Comparison of ENCODE assay signal across 13 cellular contexts in the genomic region with DNA sequence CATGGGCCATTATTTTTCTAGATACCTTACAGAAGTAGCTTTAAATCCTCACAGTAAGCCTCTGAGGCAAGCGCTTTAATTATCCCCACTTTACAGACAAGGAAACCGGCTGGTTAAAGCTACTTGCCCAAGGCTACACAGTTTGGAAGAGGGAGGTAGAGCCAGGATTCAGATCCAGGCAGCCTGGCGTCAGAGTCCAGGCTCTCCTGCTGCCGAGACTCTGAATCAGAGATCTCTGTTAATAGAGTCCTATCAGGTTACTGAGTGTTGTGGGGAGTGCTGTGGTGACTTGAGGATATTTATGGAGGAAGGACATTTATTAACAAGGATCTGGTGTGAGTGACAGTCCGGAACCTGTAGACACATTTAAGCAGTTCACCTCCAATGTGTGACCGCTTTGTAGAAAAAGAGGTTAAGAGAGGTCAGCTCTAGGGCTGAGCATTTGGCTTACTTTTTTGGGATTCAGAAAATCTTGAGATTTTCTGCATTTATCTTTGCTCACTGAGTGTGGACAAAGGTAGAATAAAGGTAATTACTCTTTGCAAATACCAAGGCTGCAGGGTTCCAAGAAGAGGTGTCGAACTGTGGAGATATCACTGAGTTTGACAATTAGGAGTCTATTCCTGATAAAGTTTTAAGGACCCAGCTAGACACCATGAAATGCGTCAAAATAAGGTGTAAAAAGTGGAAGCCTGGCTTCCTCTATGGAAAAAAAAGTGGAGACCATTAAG. TPM values are rescaled to one million over a fixed set of nuclear protein-coding genes. Genes with fewer than 3 reads are reported as not detected.
DNase-seq lines count a peak whose midpoint lies in the region; ATAC-seq, FAIRE-seq and TF ChIP-seq lines count a peak whose summit lies in the region.
"Had no signal": no experiment of that assay in that cellular context is flagged by ENCODE, and none has a peak within 500 bp of the region (broad histone marks: within the 10 kb centered on the region; RNA-seq: fewer than 3 reads in every experiment).

No MANE protein-coding gene starts in this region.

- intact Hi-C loops in Right ventricle myocardium superior (cut with DNase I) = no loop called here

- H2AFZ ChIP-seq in keratinocyte (ENCODE audit: control insufficient read depth, low read length) = no peak overlapping the region

- H3K4me1 ChIP-seq in A549 = peaks cover 17% of the 10 kb centered on the region
- peaks cover 32% of the 10 kb centered on the region for H3K4me1 ChIP-seq in DOHH2 (ENCODE audit: control insufficient read depth, low read length)
- H3K4me1 ChIP-seq in keratinocyte (ENCODE audit: control insufficient read depth, extremely low read depth, insufficient read depth, low read length) = peaks cover 21% of the 10 kb centered on the region

- FAIRE-seq in A549 (lab: Jason Lieb, UNC) = no peak
- no peak for FAIRE-seq in keratinocyte (lab: Jason Lieb, UNC)
- FAIRE-seq: D721Med, pancreas had no signal

- TF ChIP-seq CTCF in A549 (IDR thresholded peaks at IDR 0.05) (no peak), DOHH2 (IDR thresholded peaks at IDR 0.05; ENCODE audit: low read depth, low read length, poor library complexity, severe bottlenecking) (no peak), keratinocyte (optimal IDR thresholded peaks at IDR 0.05 in 1 of 3, IDR thresholded peaks at IDR 0.05 in 1 of 3, conservative IDR thresholded peaks at IDR 0.05 in 1 of 3; ENCODE audit: extremely low read depth in 1 of 3, insufficient read depth in 2 of 3, low read length in 3 of 3) (no peak)

- peak overlapping the region; percentile 91 for H3K27ac Mint-ChIP-seq in T-helper 17 cell

- H3K27ac ChIP-seq in A549 (no peak overlapping the region), DOHH2 (ENCODE audit: low read depth, low read length) (no peak overlapping the region), keratinocyte (ENCODE audit: control insufficient read depth, insufficient read depth, low read length) (no peak overlapping the region)

- no peak overlapping the region for H3K4me3 ChIP-seq in A549
- H3K4me3 ChIP-seq in DOHH2 (ENCODE audit: low read length) = peak overlapping the region; percentile 89
- H3K4me3 ChIP-seq in keratinocyte (ENCODE audit: control insufficient read depth in 2 of 3, extremely low read depth in 1 of 3, insufficient read depth in 2 of 3, low read depth in 1 of 3, low read length in 3 of 3) = peak overlapping the region in 1 of 3 experiments; percentile 92

- H3K36me3 Mint-ChIP-seq in T-helper 17 cell (ENCODE audit: low read depth) = peaks cover 8% of the 10 kb centered on the region

- peaks cover 18% of the 10 kb centered on the region for H3F3A ChIP-seq in DOHH2 (ENCODE audit: control insufficient read depth, insufficient read depth)

- WGBS in A549 (ENCODE audit: missing lambda C conversion rate) = 84% methylated on average over 8 of the region's 8 CpGs

- H3K27me3 ChIP-seq in DOHH2 (ENCODE audit: control insufficient read depth, low read length) (no peaks in the 10 kb centered on the region), keratinocyte (ENCODE audit: control insufficient read depth, extremely low read depth, insufficient read depth, low read length) (no peaks in the 10 kb centered on the region)
- H3K27me3 ChIP-seq: pancreas, uterus had no signal

- H3K36me3 ChIP-seq in DOHH2 (ENCODE audit: control insufficient read depth, low read length) (peaks cover 49% of the 10 kb centered on the region), keratinocyte (ENCODE audit: control insufficient read depth in 2 of 2, extremely low read depth in 1 of 2, insufficient read depth in 2 of 2, low read length in 2 of 2) (peaks cover 0 to 5% of the 10 kb centered on the region in 2 experiments)
- H3K36me3 ChIP-seq: pancreas, uterus had no signal

- no peaks in the 10 kb centered on the region for H3K27me3 Mint-ChIP-seq in T-helper 17 cell

- DNase-seq in A549 (ENCODE audit: low read depth in 1 of 2, low spot score in 1 of 2) (no peak), T-helper 17 cell (no peak), keratinocyte (ENCODE audit: low read depth, low spot score) (no peak), MV-4-11 (lab: John Stamatoyannopoulos, UW) (no peak), Right ventricle myocardium superior (no peak)
- DNase-seq: cortex of kidney, NCI-H1694 treated with DMSO at 0.1 percent for 48 hours, pancreas, uterus had no signal

- TF ChIP-seq RAD21 in A549 (conservative IDR thresholded peaks at IDR 0.05 in 1 of 2, IDR thresholded peaks at IDR 0.05 in 1 of 2) = no peak

- H3K4me1 Mint-ChIP-seq in T-helper 17 cell = peaks cover 14% of the 10 kb centered on the region

- no peak overlapping the region for H3K9ac ChIP-seq in keratinocyte (ENCODE audit: control insufficient read depth, extremely low read depth, insufficient read depth, low read length)

- no peaks in the 10 kb centered on the region for H3K9me1 ChIP-seq in keratinocyte (ENCODE audit: control insufficient read depth, extremely low read depth, insufficient read depth, low read length)

- no peak for ATAC-seq in A549
- no peak for ATAC-seq in T-helper 17 cell
- ATAC-seq in GM19397 (IDR thresholded peaks at IDR 0.05; ENCODE audit: unreplicated experiment) = no peak
- no peak for ATAC-seq in HG02763 (IDR thresholded peaks at IDR 0.05; ENCODE audit: unreplicated experiment)
- ATAC-seq in Right ventricle myocardium superior (ENCODE audit: poor library complexity) = no peak
- ATAC-seq: pancreas had no signal

- no peak for TF ChIP-seq POLR2A in A549 (IDR thresholded peaks at IDR 0.05; ENCODE audit: low read length)

- no peaks in the 10 kb centered on the region for H3K9me3 ChIP-seq in A549
- H3K9me3 ChIP-seq in DOHH2 (ENCODE audit: control insufficient read depth, insufficient read depth, low read length) = no peaks in the 10 kb centered on the region
- H3K9me3 ChIP-seq in T-helper 17 cell (ENCODE audit: control insufficient read depth, low read length, poor library complexity, severe bottlenecking) = no peaks in the 10 kb centered on the region
- no peaks in the 10 kb centered on the region for H3K9me3 ChIP-seq in keratinocyte (ENCODE audit: control insufficient read depth, low read depth, low read length)
- H3K9me3 ChIP-seq: pancreas, uterus had no signal

- POLR2A ChIA-PET in A549 (lab: Yijun Ruan, JAX) = no interaction called here

- H3K79me2 ChIP-seq in DOHH2 (ENCODE audit: control insufficient read depth, low read length) = peaks cover 43% of the 10 kb centered on the region
- peaks cover 32% of the 10 kb centered on the region for H3K79me2 ChIP-seq in keratinocyte (ENCODE audit: control insufficient read depth, insufficient read depth, low read length)

- H3K4me3 Mint-ChIP-seq in T-helper 17 cell = peak overlapping the region; percentile 98

- H3K9me2 ChIP-seq in DOHH2 (replicated peaks; ENCODE audit: control insufficient read depth, low read length) = no peaks in the 10 kb centered on the region

- no peak for TF ChIP-seq EP300 in A549 (IDR thresholded peaks at IDR 0.05)

- dilution Hi-C loops in keratinocyte (cut with MboI; ENCODE audit: extremely low pct_ligation_motif_present, low sequenced_read_pairs) = no loop called here

- H3K4me2 ChIP-seq in A549 = peak overlapping the region; percentile 83; the same call in 2 of the 3 replicates
- peak overlapping the region; percentile 93 for H3K4me2 ChIP-seq in DOHH2 (ENCODE audit: low read length)
- peak overlapping the region; percentile 99 for H3K4me2 ChIP-seq in keratinocyte (ENCODE audit: control insufficient read depth, extremely low read depth, insufficient read depth, low read depth, low read length)

- CTCF ChIA-PET in A549 (lab: Yijun Ruan, JAX) = no interaction called here

- H4K20me1 ChIP-seq in DOHH2 (ENCODE audit: control insufficient read depth, insufficient read depth, low read depth, low read length) (peaks cover 5% of the 10 kb centered on the region; the same call in 1 of the 2 replicates), keratinocyte (ENCODE audit: control insufficient read depth, extremely low read depth, insufficient read depth, low read length) (no peaks in the 10 kb centered on the region)

TF ChIP-seq in A549, 52 proteins besides CTCF, POLR2A, EP300 and RAD21 (continues in another document):
- no peak for TF ChIP-seq FOSB (CRISPR knock-in tag; IDR thresholded peaks at IDR 0.05)
- TF ChIP-seq NR3C1 (IDR thresholded peaks at IDR 0.05) = no peak
- no peak for TF ChIP-seq HDAC2 (IDR thresholded peaks at IDR 0.05)

RNA-seq across cellular contexts. Expression of a gene that starts 1.6 kb away (rescaled TPM):
- polyA plus RNA-seq in A549 (2011; rRNA removed) = 19.2 and 21.1 TPM in 2 replicates
- polyA plus RNA-seq in A549 (2012; cell fraction: cytosol; rRNA removed) = 8.3 and 9.1 TPM in 2 replicates
- 15.0 and 22.6 TPM in 2 replicates for polyA plus RNA-seq in A549 (2012; cell fraction: nucleus; rRNA removed)
- polyA plus RNA-seq in A549 (2017; fragmentation: RNase III; extraction: RNeasy Plus Mini Kit Qiagen cat#74134 plus additional on column Dnase treatment) = 7.9 to 9.1 TPM (median 8.9 TPM) in 3 replicates
- 27.3 and 35.3 TPM in 2 replicates for polyA minus RNA-seq in A549 (2011; rRNA and poly(A)+ RNA removed)
- 10 to 100 TPM; 30.4 to 32.6 TPM for total RNA-seq in T-helper 17 cell
- polyA plus RNA-seq in keratinocyte = 10.4 to 16.6 TPM (median 11.1 TPM) in 3 replicates
- 4.9 TPM for polyA plus RNA-seq in keratinocyte (2011; ENCODE audit: low read depth)
- 4.6 and 8.8 TPM in 2 replicates for polyA plus RNA-seq in keratinocyte (2011; cell fraction: cytosol; rRNA removed)
- polyA plus RNA-seq in keratinocyte (2011; cell fraction: nucleus; rRNA removed) = 23.4 and 27.6 TPM in 2 replicates
- 5.1 and 5.9 TPM in 2 replicates for polyA plus RNA-seq in keratinocyte (2012; ENCODE audit: low replicate concordance)
- 13.2 to 31.2 TPM (median 19.1 TPM) in 3 replicates for polyA minus RNA-seq in keratinocyte
- polyA minus RNA-seq in keratinocyte (2011; cell fraction: cytosol; rRNA and poly(A)+ RNA removed) = 10.2 TPM
- 19.1 and 35.0 TPM in 2 replicates for polyA minus RNA-seq in keratinocyte (2011; cell fraction: nucleus; rRNA and poly(A)+ RNA removed)
- 22.3 TPM for total RNA-seq in Right ventricle myocardium superior

RNA-seq across cellular contexts. Expression of a gene that starts 41.8 kb away (rescaled TPM):
- 63.1 and 70.6 TPM in 2 replicates for polyA plus RNA-seq in A549 (2011; rRNA removed)
- polyA plus RNA-seq in A549 (2012; cell fraction: cytosol; rRNA removed) = 21.8 and 22.9 TPM in 2 replicates
- polyA plus RNA-seq in A549 (2012; cell fraction: nucleus; rRNA removed) = 10.6 and 13.6 TPM in 2 replicates
- 31.6 to 36.2 TPM (median 32.7 TPM) in 3 replicates for polyA plus RNA-seq in A549 (2017; fragmentation: RNase III; extraction: RNeasy Plus Mini Kit Qiagen cat#74134 plus additional on column Dnase treatment)
- polyA minus RNA-seq in A549 (2011; rRNA and poly(A)+ RNA removed) = 60.3 and 66.9 TPM in 2 replicates
- total RNA-seq in T-helper 17 cell = 10 to 100 TPM; 32.4 to 35.9 TPM
- polyA plus RNA-seq in keratinocyte = 41.3 to 60.5 TPM (median 47.4 TPM) in 3 replicates
- 25.3 TPM for polyA plus RNA-seq in keratinocyte (2011; ENCODE audit: low read depth)
- 39.7 and 81.9 TPM in 2 replicates for polyA plus RNA-seq in keratinocyte (2011; cell fraction: cytosol; rRNA removed)
- 34.6 and 35.6 TPM in 2 replicates for polyA plus RNA-seq in keratinocyte (2011; cell fraction: nucleus; rRNA removed)
- polyA plus RNA-seq in keratinocyte (2012; ENCODE audit: low replicate concordance) = 21.8 and 32.3 TPM in 2 replicates
- polyA minus RNA-seq in keratinocyte = 49.6 to 109 TPM (median 94.3 TPM) in 3 replicates
- polyA minus RNA-seq in keratinocyte (2011; cell fraction: cytosol; rRNA and poly(A)+ RNA removed) = 50.6 TPM
- 13.0 and 28.7 TPM in 2 replicates for polyA minus RNA-seq in keratinocyte (2011; cell fraction: nucleus; rRNA and poly(A)+ RNA removed)
- 17.3 TPM for total RNA-seq in Right ventricle myocardium superior
